Comparison of ENCODE assay signal across 8 cellular contexts in genomic region chr1:112674440-112674985, GRCh38. TPM values are rescaled to one million over a fixed set of nuclear protein-coding genes. Genes with fewer than 3 reads are reported as not detected.
A peak's percentile ranks its signal among the peaks of the same experiment; 100 is the strongest.
DNase-seq lines count a peak whose midpoint lies in the region; ATAC-seq and TF ChIP-seq lines count a peak whose summit lies in the region.

Gene MOV10 (plus strand): TSS chr1:112674659. CDS start chr1:112674913, 254 bp downstream.

- DNase-seq in NCI-H526 treated with DMSO at 0.1 percent for 48 hours (lab: John Stamatoyannopoulos, UW) (peak; percentile 82), ecto neural progenitor cell (ENCODE audit: low spot score) (peak; percentile 84), lower lobe of right lung (peak; percentile 87)
- DNase-seq in activated CD4-positive, alpha-beta T cell treated with anti-CD3 and anti-CD28 coated beads, Interleukin-2, amount 50 U/mL, for 48 hours: peak; percentile 66 to 75
- DNase-seq in stimulated activated CD4-positive, alpha-beta T cell treated with anti-CD3 and anti-CD28 coated beads, TNF-alpha, amount 100 ng/mL, for 4 hours (ENCODE audit: low read depth in 3 of 3): peak; percentile 19 to 30 (median 28)

- H3K4me1 ChIP-seq in ACC112 (ENCODE audit: control insufficient read depth, insufficient read depth, low read length, unreplicated experiment) (peaks cover 40% of the 10 kb centered on the region), lower lobe of right lung (peaks cover 31% of the 10 kb centered on the region)

- no peaks in the 10 kb centered on the region for H3K9me3 ChIP-seq in lower lobe of right lung

- H3K4me3 ChIP-seq in ACC112 (ENCODE audit: low read depth, low read length) (peak within 1 kb of the TSS; percentile 91), lower lobe of right lung (peak within 1 kb of the TSS; percentile 92)

- peak within 1 kb of the TSS; percentile 78 for H3K27ac ChIP-seq in ACC112 (ENCODE audit: low read depth, low read length)
- H3K27ac ChIP-seq in lower lobe of right lung: peak within 1 kb of the TSS; percentile 89

- no peaks in the 10 kb centered on the region for H3K27me3 ChIP-seq in ACC112 (ENCODE audit: insufficient read depth, low read length)
- no peaks in the 10 kb centered on the region for H3K27me3 ChIP-seq in lower lobe of right lung (ENCODE audit: low read depth)

- peak within 1 kb of the TSS; percentile 74 for H2AFZ ChIP-seq in ACC112 (ENCODE audit: low read length, unreplicated experiment)

- H3K36me3 ChIP-seq in ACC112 (ENCODE audit: insufficient read depth, low read length): peaks cover 9% of the 10 kb centered on the region
- H3K36me3 ChIP-seq in lower lobe of right lung: peaks cover 28% of the 10 kb centered on the region

- TF ChIP-seq CTCF in lower lobe of right lung (IDR thresholded peaks at IDR 0.05): no peak

- peaks cover 43% of the 10 kb centered on the region for H3K79me2 ChIP-seq in ACC112 (ENCODE audit: control insufficient read depth, insufficient read depth, low read length, unreplicated experiment)

- ATAC-seq in GM19023 (IDR thresholded peaks at IDR 0.05; ENCODE audit: unreplicated experiment) (peak; percentile 76), HG03196 (IDR thresholded peaks at IDR 0.05; ENCODE audit: unreplicated experiment) (peak; percentile 52), lower lobe of right lung (peak; percentile 88 to 90)

- intact Hi-C loops in lower lobe of right lung (cut with DNase I): no loop called here

RNA-seq across cellular contexts. Expression of gene MOV10, which starts in this region (rescaled TPM):
- total RNA-seq in lower lobe of right lung: 72.3 TPM

Comparison
In these comparisons a context has a peak if more than half of its experiments do, and no peak if none do; other contexts are left out.
1. Peak in every context shown above with its lines: DNase-seq, ATAC-seq, H3K4me3 ChIP-seq and H3K27ac ChIP-seq.
2. DNase-seq: peak in every context shown above with its lines; median percentile 87 in lower lobe of right lung; 84 in ecto neural progenitor cell; 82 in NCI-H526 treated with DMSO at 0.1 percent for 48 hours; 70 in activated CD4-positive, alpha-beta T cell treated with anti-CD3 and anti-CD28 coated beads, Interleukin-2, amount 50 U/mL, for 48 hours; 28 in stimulated activated CD4-positive, alpha-beta T cell treated with anti-CD3 and anti-CD28 coated beads, TNF-alpha, amount 100 ng/mL, for 4 hours.